Comparison of ENCODE assay signal across 1 cellular context in the genomic region with DNA sequence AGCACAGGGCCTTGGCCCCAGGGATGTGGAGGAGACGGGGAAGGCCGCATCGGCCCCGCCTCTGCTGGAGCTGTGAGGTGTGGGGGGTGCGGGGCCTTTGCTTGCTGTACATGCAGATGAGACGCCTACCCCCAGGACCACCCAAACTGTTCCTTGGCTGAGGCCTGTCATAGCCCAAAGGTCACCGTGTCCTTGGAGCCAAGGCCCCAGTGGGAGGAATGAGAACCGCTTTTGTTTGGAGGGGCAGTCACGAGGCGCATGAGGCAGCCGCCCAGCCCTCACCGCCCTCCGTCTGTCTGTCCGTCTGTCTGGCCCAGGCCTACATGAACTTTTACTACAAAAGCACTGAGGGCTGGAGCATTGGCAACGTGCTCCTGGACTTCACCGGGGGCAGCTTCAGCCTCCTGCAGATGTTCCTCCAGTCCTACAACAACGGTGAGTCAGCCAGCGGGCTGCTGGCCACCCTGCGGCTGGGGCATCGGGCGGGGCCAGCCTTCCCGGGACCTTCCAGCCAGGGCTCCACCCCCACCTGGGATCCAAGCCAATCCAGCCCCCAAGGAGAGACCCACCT.
TF ChIP-seq lines count a peak whose summit lies in the region.

No MANE protein-coding gene starts in this region.

TF ChIP-seq in HEK293, 187 proteins besides CTCF, POLR2A, EP300 and RAD21 (continued from another document):
- TF ChIP-seq TSHZ1 (tag by site-specific recombination; IDR thresholded peaks at IDR 0.05; ENCODE audit: borderline replicate concordance) (no peak), ZIC2 (tag by site-specific recombination; IDR thresholded peaks at IDR 0.05) (peak; percentile 77), KLF1 (tag by site-specific recombination; IDR thresholded peaks at IDR 0.05) (peak; percentile 28; the same call in 1 of the 2 replicates)
